Comparison of ENCODE assay signal across 23 cellular contexts in the genomic region with DNA sequence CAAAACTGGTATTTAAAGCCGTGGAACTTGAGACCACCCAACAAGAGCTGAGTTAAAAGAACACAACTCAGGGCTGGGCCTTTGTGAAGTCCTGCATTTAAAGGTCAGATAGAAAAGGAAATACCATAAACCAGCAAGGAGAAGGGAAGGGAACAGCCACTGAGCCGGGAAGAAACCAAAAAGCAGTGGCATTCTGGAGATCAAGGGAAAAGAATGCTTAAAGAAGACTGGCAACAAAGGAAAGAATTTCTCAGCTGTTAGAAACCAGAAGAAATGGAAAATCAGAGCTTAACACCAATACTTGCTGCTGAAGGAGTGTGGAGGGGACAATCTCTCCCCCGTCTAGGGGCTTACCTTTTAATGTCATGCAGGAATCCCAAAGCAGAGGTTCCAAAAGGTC.
"Had no signal": no experiment of that assay in that cellular context is flagged by ENCODE, and none has a peak within 500 bp of the region (broad histone marks: within the 10 kb centered on the region; RNA-seq: fewer than 3 reads in every experiment).

No MANE protein-coding gene starts in this region.

- H3K4me3 ChIP-seq: hepatocyte, left lung, ovary, smooth muscle cell, thyroid gland had no signal

- ATAC-seq: left cardiac atrium; left lung; naive thymus-derived CD4-positive, alpha-beta T cell; sciatic nerve; stimulated activated naive CD8-positive, alpha-beta T cell treated with anti-CD3 and anti-CD28 coated beads, Interleukin-15, amount 100 ng/mL, for 72 hours had no signal

- DNase-seq: effector memory CD4-positive, alpha-beta T cell; erythroblast; left cardiac atrium; mesenchymal stem cell; midbrain; naive thymus-derived CD4-positive, alpha-beta T cell; occipital lobe; ovary; posterior cingulate gyrus; stimulated activated CD4-positive, alpha-beta T cell treated with anti-CD3 and anti-CD28 coated beads, Interleukin-12 subunit alpha, Interleukin-12 subunit beta, amount 100 ng/mL, for 4 hours; stimulated activated CD4-positive, alpha-beta T cell treated with anti-CD3 and anti-CD28 coated beads, Interleukin-1b, Interleukin-23, amount 100 ng/mL, for 48 hours; stimulated activated CD4-positive, alpha-beta T cell treated with anti-CD3 and anti-CD28 coated beads, Interleukin-4, amount 100 ng/mL, for 1 hour; stimulated activated CD8-positive, alpha-beta memory T cell treated with anti-CD3 and anti-CD28 coated beads, Interleukin-4, amount 100 ng/mL, for 48 hours; stimulated activated naive CD4-positive, alpha-beta T cell; stimulated activated naive CD8-positive, alpha-beta T cell treated with anti-CD3 and anti-CD28 coated beads, Interleukin-15, amount 100 ng/mL, for 72 hours; thyroid gland; trophoblast cell had no signal

- H3K27ac ChIP-seq: hepatocyte, left lung, ovary, thyroid gland had no signal

- H3K4me1 Mint-ChIP-seq: naive thymus-derived CD4-positive, alpha-beta T cell; stimulated activated naive CD8-positive, alpha-beta T cell treated with anti-CD3 and anti-CD28 coated beads, Interleukin-15, amount 100 ng/mL, for 72 hours had no signal

- H3K4me2 ChIP-seq: hepatocyte, smooth muscle cell had no signal

- H3K9me3 Mint-ChIP-seq: dendritic cell treated with granulocyte-macrophage colony-stimulating factor and Interleukin-4, amounts not matched to agents 40 ng/mL and 50 ng/mL, for 4 days; naive thymus-derived CD4-positive, alpha-beta T cell; nephron; stimulated activated naive CD8-positive, alpha-beta T cell treated with anti-CD3 and anti-CD28 coated beads, Interleukin-15, amount 100 ng/mL, for 72 hours had no signal

- H3K9me3 ChIP-seq: left lung, ovary, thyroid gland had no signal

- H3K36me3 ChIP-seq: left lung, ovary, thyroid gland had no signal

- H3K27me3 ChIP-seq: hepatocyte, left lung, ovary, thyroid gland had no signal

- H3K79me2 ChIP-seq: hepatocyte had no signal

- H3K27ac Mint-ChIP-seq: dendritic cell treated with granulocyte-macrophage colony-stimulating factor and Interleukin-4, amounts not matched to agents 40 ng/mL and 50 ng/mL, for 4 days; naive thymus-derived CD4-positive, alpha-beta T cell; nephron had no signal

- H2AFZ ChIP-seq: hepatocyte had no signal

- H3K36me3 Mint-ChIP-seq: naive thymus-derived CD4-positive, alpha-beta T cell had no signal

- H3K4me3 Mint-ChIP-seq: dendritic cell treated with granulocyte-macrophage colony-stimulating factor and Interleukin-4, amounts not matched to agents 40 ng/mL and 50 ng/mL, for 4 days; naive thymus-derived CD4-positive, alpha-beta T cell; nephron; stimulated activated naive CD8-positive, alpha-beta T cell treated with anti-CD3 and anti-CD28 coated beads, Interleukin-15, amount 100 ng/mL, for 72 hours had no signal

- H3K4me1 ChIP-seq: left lung, thyroid gland had no signal
